In the genomic region with DNA sequence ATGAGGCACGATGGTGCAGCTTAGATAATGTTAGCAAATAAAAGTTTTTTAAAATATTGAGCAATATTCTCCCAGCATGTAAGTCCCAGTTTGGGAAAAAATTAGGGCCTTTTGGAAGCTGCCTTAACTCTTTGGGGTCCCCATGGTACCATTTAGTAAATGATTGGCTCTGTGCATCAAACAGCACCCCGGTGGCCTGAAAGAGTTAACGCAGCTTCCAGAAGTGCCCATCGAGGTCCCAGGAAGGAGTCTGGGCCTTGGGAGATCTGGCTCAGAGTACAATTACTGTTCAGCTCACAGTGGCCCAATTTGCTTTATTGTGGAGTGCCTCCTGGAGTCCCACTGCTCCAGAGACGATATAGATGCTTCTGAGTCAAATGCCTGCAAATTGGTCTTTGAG, we compare ENCODE assay signal across 27 cellular contexts. TPM values are rescaled to one million over a fixed set of nuclear protein-coding genes. Genes with fewer than 3 reads are reported as not detected.
"Had no signal": no experiment of that assay in that cellular context is flagged by ENCODE, and none has a peak within 500 bp of the region (broad histone marks: within the 10 kb centered on the region; RNA-seq: fewer than 3 reads in every experiment).

No MANE protein-coding gene starts in this region.

- DNase-seq: activated CD4-positive, alpha-beta T cell treated with anti-CD3 and anti-CD28 coated beads, Interleukin-2, amount 50 U/mL, for 1 hour; activated CD4-positive, CD25-positive, alpha-beta regulatory T cell treated with anti-CD3 and anti-CD28 coated beads, Interleukin-2, amount 50 U/mL, for 72 hours; activated CD8-positive, alpha-beta T cell treated with anti-CD3 and anti-CD28 coated beads for 36 hours; activated gamma-delta T cell treated with Interleukin-2 at 50 U/mL for 16 hours; activated naive CD4-positive, alpha-beta T cell treated with anti-CD3 and anti-CD28 coated beads, Interleukin-2, amount 50 U/mL, for 16 hours; activated T-cell treated with anti-CD3 and anti-CD28 coated beads, Interleukin-2, amount 50 U/mL, for 4 hours; amniotic stem cell; brain microvascular endothelial cell; cortex of kidney; effector memory CD8-positive, alpha-beta T cell; hippocampal formation; ovary; retina; stimulated activated CD4-positive, alpha-beta T cell treated with anti-CD3 and anti-CD28 coated beads, Interleukin-12 subunit alpha, Interleukin-12 subunit beta, amount 100 ng/mL, for 4 hours; stimulated activated CD4-positive, alpha-beta T cell treated with anti-CD3 and anti-CD28 coated beads, Interleukin-4, amount 100 ng/mL, for 1 hour; trophoblast cell had no signal

- H3K4me3 Mint-ChIP-seq: activated CD8-positive, alpha-beta T cell treated with anti-CD3 and anti-CD28 coated beads for 36 hours; activated T-cell treated with anti-CD3 and anti-CD28 coated beads, Interleukin-2, amount 50 U/mL, for 4 hours; activated T-helper 17 cell treated with anti-CD3 and anti-CD28 coated beads, Interleukin-2, amount 50 U/mL, for 72 hours; effector memory CD8-positive, alpha-beta T cell; natural killer cell treated with Interleukin-12 subunit alpha and Interleukin-12 subunit beta and Interleukin-15 and Interleukin-18, amount 100 ng/mL, for 72 hours; stimulated activated naive CD8-positive, alpha-beta T cell treated with anti-CD3 and anti-CD28 coated beads, Interleukin-15, Interleukin-2, amounts not matched to agents 100 ng/mL and 50 ng/mL, for 24 hours had no signal

- H3K9me3 ChIP-seq: ovary, prostate gland, thoracic aorta had no signal

- H3K27ac Mint-ChIP-seq: activated CD8-positive, alpha-beta T cell treated with anti-CD3 and anti-CD28 coated beads for 36 hours; activated T-helper 17 cell treated with anti-CD3 and anti-CD28 coated beads, Interleukin-2, amount 50 U/mL, for 72 hours; effector memory CD8-positive, alpha-beta T cell; natural killer cell treated with Interleukin-12 subunit alpha and Interleukin-12 subunit beta and Interleukin-15 and Interleukin-18, amount 100 ng/mL, for 72 hours; stimulated activated naive CD8-positive, alpha-beta T cell treated with anti-CD3 and anti-CD28 coated beads, Interleukin-15, Interleukin-2, amounts not matched to agents 100 ng/mL and 50 ng/mL, for 24 hours had no signal

- H3K4me3 ChIP-seq: gastroesophageal sphincter, ovary, prostate gland, skin epidermis, thoracic aorta had no signal

- H3K36me3 Mint-ChIP-seq: natural killer cell treated with Interleukin-12 subunit alpha and Interleukin-12 subunit beta and Interleukin-15 and Interleukin-18, amount 100 ng/mL, for 72 hours had no signal

- H3K27ac ChIP-seq: brain microvascular endothelial cell, gastroesophageal sphincter, ovary, prostate gland, skin epidermis, thoracic aorta had no signal

- ATAC-seq: activated CD8-positive, alpha-beta T cell treated with anti-CD3 and anti-CD28 coated beads for 36 hours; activated T-cell treated with anti-CD3 and anti-CD28 coated beads, Interleukin-2, amount 50 U/mL, for 4 hours; activated T-helper 17 cell treated with anti-CD3 and anti-CD28 coated beads, Interleukin-2, amount 50 U/mL, for 72 hours; effector memory CD8-positive, alpha-beta T cell; gastroesophageal sphincter; natural killer cell treated with Interleukin-12 subunit alpha and Interleukin-12 subunit beta and Interleukin-15 and Interleukin-18, amount 100 ng/mL, for 72 hours; sciatic nerve had no signal

- H3K27me3 ChIP-seq: ovary had no signal

- H3K36me3 ChIP-seq: brain microvascular endothelial cell, gastroesophageal sphincter, ovary, prostate gland, thoracic aorta had no signal

- H3K27me3 Mint-ChIP-seq: activated CD8-positive, alpha-beta T cell treated with anti-CD3 and anti-CD28 coated beads for 36 hours; stimulated activated naive CD8-positive, alpha-beta T cell treated with anti-CD3 and anti-CD28 coated beads, Interleukin-15, Interleukin-2, amounts not matched to agents 100 ng/mL and 50 ng/mL, for 24 hours had no signal

- H3K4me1 ChIP-seq: gastroesophageal sphincter, prostate gland had no signal

- H3K9me3 Mint-ChIP-seq: natural killer cell treated with Interleukin-12 subunit alpha and Interleukin-12 subunit beta and Interleukin-15 and Interleukin-18, amount 100 ng/mL, for 72 hours had no signal

- H3K4me1 Mint-ChIP-seq: activated T-helper 17 cell treated with anti-CD3 and anti-CD28 coated beads, Interleukin-2, amount 50 U/mL, for 72 hours had no signal

RNA-seq across cellular contexts. Expression of a gene that starts 31.7 kb away (rescaled TPM):
- total RNA-seq: chondrocyte, fibroblast of villous mesenchyme, kidney epithelial cell had no signal
